Comparison of ENCODE assay signal across 10 cellular contexts in the genomic region with DNA sequence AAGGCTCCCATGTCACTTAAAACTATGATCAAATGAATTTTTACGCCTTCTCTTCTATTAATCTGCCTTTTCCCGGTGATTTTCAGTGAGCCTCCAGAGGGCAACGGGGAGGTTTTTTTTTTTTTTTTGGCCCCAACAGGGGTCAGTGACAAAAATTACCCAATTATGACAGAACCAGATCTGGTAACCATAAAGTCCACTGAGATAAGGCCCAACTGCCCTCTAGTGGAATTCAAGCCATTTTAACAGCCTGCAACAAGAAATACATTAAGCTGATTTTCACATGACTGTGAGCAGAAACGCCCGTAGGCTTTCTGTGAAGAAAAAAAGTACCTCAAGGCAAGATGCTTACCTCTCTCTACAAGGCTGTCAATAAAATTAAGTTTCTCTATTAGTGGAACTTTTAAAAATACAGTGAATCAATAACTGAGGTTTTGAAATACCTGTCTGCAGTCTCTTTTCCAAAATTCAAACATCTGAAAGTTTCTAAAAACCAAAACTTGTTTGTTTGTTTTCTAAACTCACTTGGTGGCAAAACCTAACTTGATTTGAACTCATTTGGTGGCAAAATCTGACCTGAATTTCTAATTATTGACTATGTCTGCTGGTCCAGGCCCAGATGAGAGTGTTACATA. TPM values are rescaled to one million over a fixed set of nuclear protein-coding genes. Genes with fewer than 3 reads are reported as not detected.
DNase-seq lines count a peak whose midpoint lies in the region; ATAC-seq and TF ChIP-seq lines count a peak whose summit lies in the region.
"Had no signal": no experiment of that assay in that cellular context is flagged by ENCODE, and none has a peak within 500 bp of the region (broad histone marks: within the 10 kb centered on the region; RNA-seq: fewer than 3 reads in every experiment).

No MANE protein-coding gene starts in this region.

- no peak for ATAC-seq in stimulated activated naive CD8-positive, alpha-beta T cell treated with anti-CD3 and anti-CD28 coated beads, Interleukin-15, amount 100 ng/mL, for 72 hours
- no peak for ATAC-seq in GM18511 (IDR thresholded peaks at IDR 0.05; ENCODE audit: unreplicated experiment)
- ATAC-seq: stimulated activated naive CD8-positive, alpha-beta T cell treated with anti-CD3 and anti-CD28 coated beads, Interleukin-15, Interleukin-2, amounts not matched to agents 100 U/mL and 50 U/mL, for 24 hours had no signal

- H3K27ac Mint-ChIP-seq in HFFc6, result peak overlapping the region; percentile 81
- H3K27ac Mint-ChIP-seq in stimulated activated naive CD8-positive, alpha-beta T cell treated with anti-CD3 and anti-CD28 coated beads, Interleukin-15, amount 100 ng/mL, for 72 hours, result peak overlapping the region in 1 of 2 donors; percentile 15

- DNase-seq in ACHN (peak; percentile 29), HFFc6 (peak; percentile 54), amniotic stem cell (lab: John Stamatoyannopoulos, UW) (peak; percentile 57), iris pigment epithelial cell (ENCODE audit: low read depth) (peak; percentile 77), NCI-H2107 treated with DMSO at 0.1 percent for 48 hours (lab: John Stamatoyannopoulos, UW; ENCODE audit: unreplicated experiment) (no peak)
- DNase-seq in stimulated activated CD8-positive, alpha-beta memory T cell treated with anti-CD3 and anti-CD28 coated beads, Interleukin-4, amount 100 ng/mL, for 48 hours, result no peak
- no peak for DNase-seq in stimulated activated naive CD8-positive, alpha-beta T cell treated with anti-CD3 and anti-CD28 coated beads, Interleukin-15, amount 100 ng/mL, for 72 hours
- DNase-seq: stimulated activated naive CD8-positive, alpha-beta T cell treated with anti-CD3 and anti-CD28 coated beads, Interleukin-15, Interleukin-2, amounts not matched to agents 100 U/mL and 50 U/mL, for 24 hours had no signal

- no peaks in the 10 kb centered on the region for H3K9me3 Mint-ChIP-seq in HFFc6
- H3K9me3 Mint-ChIP-seq in stimulated activated naive CD8-positive, alpha-beta T cell treated with anti-CD3 and anti-CD28 coated beads, Interleukin-15, amount 100 ng/mL, for 72 hours, result no peaks in the 10 kb centered on the region

- peak; percentile 85 for TF ChIP-seq CTCF in HFFc6 (IDR thresholded peaks at IDR 0.05)

- no peak overlapping the region for H3K4me3 Mint-ChIP-seq in HFFc6
- H3K4me3 Mint-ChIP-seq in stimulated activated naive CD8-positive, alpha-beta T cell treated with anti-CD3 and anti-CD28 coated beads, Interleukin-15, amount 100 ng/mL, for 72 hours, result no peak overlapping the region

- H3K4me1 Mint-ChIP-seq in HFFc6 (ENCODE audit: low read depth), result peaks cover 88% of the 10 kb centered on the region
- no peaks in the 10 kb centered on the region for H3K4me1 Mint-ChIP-seq in stimulated activated naive CD8-positive, alpha-beta T cell treated with anti-CD3 and anti-CD28 coated beads, Interleukin-15, amount 100 ng/mL, for 72 hours

- in situ Hi-C loops in ACHN (cut with HindIII; ENCODE audit: low pct_ligation_motif_present, low pct_unique_long_range_greater_than_20kb, low sequenced_read_pairs), result no loop called here

- peaks cover 6% of the 10 kb centered on the region for H3K36me3 Mint-ChIP-seq in HFFc6 (ENCODE audit: low read depth)

- peaks cover 1% of the 10 kb centered on the region; the same call in 1 of the 2 replicates for H3K27me3 Mint-ChIP-seq in HFFc6 (ENCODE audit: insufficient read depth)
- peaks cover 24% of the 10 kb centered on the region for H3K27me3 Mint-ChIP-seq in stimulated activated naive CD8-positive, alpha-beta T cell treated with anti-CD3 and anti-CD28 coated beads, Interleukin-15, amount 100 ng/mL, for 72 hours

RNA-seq across cellular contexts. Expression of a gene that starts 49.7 kb away (rescaled TPM):
- total RNA-seq in HFFc6 (2021; fragmentation: NEBNext Ultra II Directional; extraction: Animal tissue kit (Norgen Biotek cat#: 25700)), result 10 to 100 TPM; 14.2 to 92.1 (median 82.2) TPM
- total RNA-seq: T-helper 1 cell treated with Interleukin-12 subunit alpha and Interleukin-12 subunit beta and Interleukin-4 antibody, amounts not matched to agents 30 ng/mL and 1 ng/mL, for 36 hours had no signal

Comparison
In these comparisons a context has a peak if more than half of its experiments do, and no peak if none do; other contexts are left out.
1. DNase-seq: peak in ACHN (single experiment), HFFc6 (single experiment), amniotic stem cell (single experiment) and iris pigment epithelial cell (single experiment); none in stimulated activated CD8-positive, alpha-beta memory T cell treated with anti-CD3 and anti-CD28 coated beads, Interleukin-4, amount 100 ng/mL, for 48 hours (single experiment), NCI-H2107 treated with DMSO at 0.1 percent for 48 hours (single experiment) and stimulated activated naive CD8-positive, alpha-beta T cell treated with anti-CD3 and anti-CD28 coated beads, Interleukin-15, amount 100 ng/mL, for 72 hours (0 of 2).